In the genomic region with DNA sequence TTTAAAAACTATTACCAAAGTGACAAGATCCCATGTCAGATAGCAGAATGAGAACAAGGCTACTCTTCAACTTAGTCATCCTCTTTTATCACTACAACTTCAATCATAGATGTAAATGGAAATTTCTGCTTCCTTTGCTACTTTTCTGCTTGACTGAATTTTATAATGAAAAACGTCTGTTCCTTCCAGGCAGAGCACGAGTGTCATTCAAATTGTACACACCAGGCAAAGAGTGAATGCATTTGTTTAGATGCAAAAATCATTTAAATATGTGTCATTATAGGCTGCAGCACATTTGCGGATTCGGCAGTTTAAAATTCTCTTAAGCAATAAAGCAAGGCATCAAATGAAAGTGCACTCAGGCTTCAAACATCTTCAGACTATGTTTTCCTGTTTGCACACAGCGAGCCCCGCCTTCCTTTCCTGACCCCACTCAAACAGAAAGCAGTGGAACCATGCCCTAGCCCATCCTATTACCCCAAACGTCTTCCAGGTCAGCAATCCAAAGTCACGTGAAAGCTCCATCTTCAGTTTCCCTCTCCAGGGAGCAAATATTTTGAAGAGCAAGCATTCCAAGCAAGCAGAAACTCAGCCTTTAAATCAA, we compare ENCODE assay signal across 8 cellular contexts.
DNase-seq lines count a peak whose midpoint lies in the region; ATAC-seq lines count a peak whose summit lies in the region.

No MANE protein-coding gene starts in this region.

- DNase-seq in ELR (ENCODE audit: low read depth) (peak; percentile 48), glomerular visceral epithelial cell (ENCODE audit: extremely low spot score) (peak; percentile 51), NCI-H82 treated with DMSO at 0.1 percent for 48 hours (lab: John Stamatoyannopoulos, UW; ENCODE audit: unreplicated experiment) (no peak), T-helper 9 cell (no peak)
- DNase-seq in activated CD4-positive, alpha-beta T cell treated with anti-CD3 and anti-CD28 coated beads, Interleukin-2, amount 10 ng/mL, durations not matched to agents 24 days and 14 days: peak; percentile 81
- DNase-seq in stimulated activated CD4-positive, alpha-beta T cell treated with anti-CD3 and anti-CD28 coated beads, Interleukin-2, amount 100 ng/mL, for 24 hours: peak; percentile 11 to 18

- ATAC-seq in HG02798 (IDR thresholded peaks at IDR 0.05; ENCODE audit: poor library complexity, unreplicated experiment) (peak; percentile 47), HG03139 (IDR thresholded peaks at IDR 0.05; ENCODE audit: unreplicated experiment) (no peak)

- intact Hi-C loops in activated CD4-positive, alpha-beta T cell treated with anti-CD3 and anti-CD28 coated beads, Interleukin-2, amount 10 ng/mL, durations not matched to agents 24 days and 14 days (cut with micrococcal nuclease): loop anchor here (1.0 kb wide), 1 partner anchor 98 kb away; no protein-coding TSS in a partner anchor

- H3K4me3 Mint-ChIP-seq in activated CD4-positive, alpha-beta T cell treated with anti-CD3 and anti-CD28 coated beads, Interleukin-2, amount 10 ng/mL, durations not matched to agents 24 days and 14 days: peak overlapping the region; percentile 83

- H3K36me3 Mint-ChIP-seq in activated CD4-positive, alpha-beta T cell treated with anti-CD3 and anti-CD28 coated beads, Interleukin-2, amount 10 ng/mL, durations not matched to agents 24 days and 14 days (ENCODE audit: low read depth): no peaks in the 10 kb centered on the region

- H3K9me3 Mint-ChIP-seq in activated CD4-positive, alpha-beta T cell treated with anti-CD3 and anti-CD28 coated beads, Interleukin-2, amount 10 ng/mL, durations not matched to agents 24 days and 14 days: no peaks in the 10 kb centered on the region

- H3K27ac Mint-ChIP-seq in activated CD4-positive, alpha-beta T cell treated with anti-CD3 and anti-CD28 coated beads, Interleukin-2, amount 10 ng/mL, durations not matched to agents 24 days and 14 days: peak overlapping the region; percentile 81

- H3K27me3 Mint-ChIP-seq in activated CD4-positive, alpha-beta T cell treated with anti-CD3 and anti-CD28 coated beads, Interleukin-2, amount 10 ng/mL, durations not matched to agents 24 days and 14 days: no peaks in the 10 kb centered on the region

- H3K4me1 Mint-ChIP-seq in activated CD4-positive, alpha-beta T cell treated with anti-CD3 and anti-CD28 coated beads, Interleukin-2, amount 10 ng/mL, durations not matched to agents 24 days and 14 days: peaks cover 36% of the 10 kb centered on the region

Comparison
In these comparisons a context has a peak if more than half of its experiments do, and no peak if none do; other contexts are left out.
1. DNase-seq: peak in ELR (single experiment), activated CD4-positive, alpha-beta T cell treated with anti-CD3 and anti-CD28 coated beads, Interleukin-2, amount 10 ng/mL, durations not matched to agents 24 days and 14 days (single experiment), glomerular visceral epithelial cell (single experiment) and stimulated activated CD4-positive, alpha-beta T cell treated with anti-CD3 and anti-CD28 coated beads, Interleukin-2, amount 100 ng/mL, for 24 hours (2 of 2); none in NCI-H82 treated with DMSO at 0.1 percent for 48 hours (single experiment) and T-helper 9 cell (single experiment).